ENCODE assay signal across 27 cellular contexts in genomic region chr13:39858794-39859193, GRCh38.
"Had no signal": no experiment of that assay in that cellular context is flagged by ENCODE, and none has a peak within 500 bp of the region (broad histone marks: within the 10 kb centered on the region; RNA-seq: fewer than 3 reads in every experiment).

No MANE protein-coding gene starts in this region.

- H3K27ac Mint-ChIP-seq: stimulated activated effector memory CD8-positive, alpha-beta T cell treated with anti-CD3 and anti-CD28 coated beads, Interleukin-12 subunit alpha, Interleukin-12 subunit beta, amount 100 ng/mL, for 72 hours; stimulated activated memory B cell treated with anti-CD40 and anti-IgM and Interleukin-4, amounts not matched to agents 10 μg/mL and 1 μg/mL and 100 μg/mL, for 72 hours; stimulated activated naive B cell treated with anti-CD40 and anti-IgM and Interleukin-4, amounts not matched to agents 10 μg/mL and 1 μg/mL and 100 μg/mL, for 72 hours; stimulated activated naive CD8-positive, alpha-beta T cell treated with anti-CD3 and anti-CD28 coated beads, Interleukin-15, Interleukin-2, amounts not matched to agents 100 ng/mL and 50 ng/mL, for 24 hours; type B pancreatic cell had no signal

- H3K36me3 Mint-ChIP-seq: stimulated activated effector memory CD8-positive, alpha-beta T cell treated with anti-CD3 and anti-CD28 coated beads, Interleukin-12 subunit alpha, Interleukin-12 subunit beta, amount 100 ng/mL, for 72 hours; stimulated activated memory B cell treated with anti-CD40 and anti-IgM and Interleukin-4, amounts not matched to agents 10 μg/mL and 1 μg/mL and 100 μg/mL, for 72 hours; type B pancreatic cell had no signal

- H3K27me3 Mint-ChIP-seq: type B pancreatic cell had no signal

- H3K4me3 ChIP-seq: stomach, suprapubic skin, testis, thoracic aorta, thyroid gland, tibial artery, tibial nerve, transverse colon, upper lobe of left lung, upper lobe of right lung, uterus, vagina had no signal

- H3K9me3 Mint-ChIP-seq: stimulated activated effector memory CD8-positive, alpha-beta T cell treated with anti-CD3 and anti-CD28 coated beads, Interleukin-12 subunit alpha, Interleukin-12 subunit beta, amount 100 ng/mL, for 72 hours; stimulated activated memory B cell treated with anti-CD40 and anti-IgM and Interleukin-4, amounts not matched to agents 10 μg/mL and 1 μg/mL and 100 μg/mL, for 72 hours; type B pancreatic cell had no signal

- DNase-seq: stimulated activated CD4-positive, alpha-beta T cell treated with anti-CD3 and anti-CD28 coated beads, Interleukin-2, amount 100 ng/mL, for 24 hours; stimulated activated CD4-positive, alpha-beta T cell treated with anti-CD3 and anti-CD28 coated beads, Interleukin-2, amount 100 ng/mL, for 48 hours; stimulated activated CD4-positive, alpha-beta T cell treated with anti-CD3 and anti-CD28 coated beads, Interleukin-4, amount 100 ng/mL, for 1 hour; stimulated activated CD4-positive, alpha-beta T cell treated with anti-CD3 and anti-CD28 coated beads, Interleukin-4, amount 100 ng/mL, for 24 hours; stimulated activated CD4-positive, alpha-beta T cell treated with anti-CD3 and anti-CD28 coated beads, Interleukin-4, amount 100 ng/mL, for 4 hours; stimulated activated CD8-positive, alpha-beta memory T cell treated with anti-CD3 and anti-CD28 coated beads, Interleukin-4, amount 100 ng/mL, for 48 hours; stimulated activated naive B cell treated with anti-CD40 and anti-IgM and Interleukin-4, amounts not matched to agents 10 μg/mL and 1 μg/mL and 100 μg/mL, for 72 hours; stimulated activated naive CD4-positive, alpha-beta T cell; stimulated activated naive CD4-positive, alpha-beta T cell treated with Interleukin-2 at 50 U/mL for 16 hours; stomach; substantia nigra; testis; thyroid gland; tibial artery; transverse colon; trophoblast cell; upper lobe of left lung; upper lobe of right lung; uterus had no signal

- H3K27ac ChIP-seq: stomach, suprapubic skin, testis, thoracic aorta, thyroid gland, tibial artery, tibial nerve, transverse colon, upper lobe of left lung, upper lobe of right lung, uterus, vagina had no signal

- H3K4me1 ChIP-seq: stomach, suprapubic skin, testis, thyroid gland, tibial artery, tibial nerve, transverse colon, upper lobe of left lung, upper lobe of right lung, uterus, vagina had no signal

- H3K4me1 Mint-ChIP-seq: stimulated activated effector memory CD8-positive, alpha-beta T cell treated with anti-CD3 and anti-CD28 coated beads, Interleukin-12 subunit alpha, Interleukin-12 subunit beta, amount 100 ng/mL, for 72 hours; stimulated activated memory B cell treated with anti-CD40 and anti-IgM and Interleukin-4, amounts not matched to agents 10 μg/mL and 1 μg/mL and 100 μg/mL, for 72 hours; stimulated activated naive B cell treated with anti-CD40 and anti-IgM and Interleukin-4, amounts not matched to agents 10 μg/mL and 1 μg/mL and 100 μg/mL, for 72 hours had no signal

- ATAC-seq: stimulated activated effector memory CD8-positive, alpha-beta T cell treated with anti-CD3 and anti-CD28 coated beads, Interleukin-12 subunit alpha, Interleukin-12 subunit beta, amount 100 ng/mL, for 72 hours; stimulated activated memory B cell treated with anti-CD40 and anti-IgM and Interleukin-4, amounts not matched to agents 10 μg/mL and 1 μg/mL and 100 μg/mL, for 72 hours; upper lobe of right lung had no signal

- H3K27me3 ChIP-seq: testis, thyroid gland, tibial nerve, transverse colon, upper lobe of left lung, upper lobe of right lung, uterus, vagina had no signal

- H3K4me3 Mint-ChIP-seq: stimulated activated effector memory CD8-positive, alpha-beta T cell treated with anti-CD3 and anti-CD28 coated beads, Interleukin-12 subunit alpha, Interleukin-12 subunit beta, amount 100 ng/mL, for 72 hours; stimulated activated memory B cell treated with anti-CD40 and anti-IgM and Interleukin-4, amounts not matched to agents 10 μg/mL and 1 μg/mL and 100 μg/mL, for 72 hours; stimulated activated naive B cell treated with anti-CD40 and anti-IgM and Interleukin-4, amounts not matched to agents 10 μg/mL and 1 μg/mL and 100 μg/mL, for 72 hours; stimulated activated naive CD8-positive, alpha-beta T cell treated with anti-CD3 and anti-CD28 coated beads, Interleukin-15, Interleukin-2, amounts not matched to agents 100 ng/mL and 50 ng/mL, for 24 hours; type B pancreatic cell had no signal

- H3K36me3 ChIP-seq: stomach, suprapubic skin, thoracic aorta, thyroid gland, tibial artery, tibial nerve, transverse colon, upper lobe of left lung, upper lobe of right lung, uterus, vagina had no signal
